ENCODE assay signal across 8 cellular contexts in the genomic region with DNA sequence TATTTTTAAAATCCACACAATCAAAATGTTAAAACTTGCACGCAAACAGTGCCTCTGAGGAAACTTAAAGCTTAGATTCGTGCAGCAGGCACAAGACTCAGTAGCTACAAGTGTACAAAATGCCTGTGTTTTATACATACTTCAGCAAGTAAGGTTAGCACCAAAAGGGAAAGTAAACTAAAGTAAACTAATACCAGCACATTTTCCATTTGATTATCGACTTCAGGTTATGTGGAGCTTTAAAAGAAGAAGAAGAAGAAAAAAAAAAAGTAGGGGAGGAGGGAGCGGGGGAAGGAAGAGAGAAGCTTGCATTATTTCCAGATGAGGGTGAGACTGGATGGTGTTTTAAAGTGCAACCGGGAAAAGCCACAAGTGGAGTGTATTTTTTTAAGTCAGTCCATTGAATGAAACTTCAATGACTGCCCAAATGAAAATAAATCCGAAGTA. TPM values are rescaled to one million over a fixed set of nuclear protein-coding genes. Genes with fewer than 3 reads are reported as not detected.
A peak's percentile ranks its signal among the peaks of the same experiment; 100 is the strongest.
DNase-seq lines count a peak whose midpoint lies in the region; ATAC-seq, FAIRE-seq and TF ChIP-seq lines count a peak whose summit lies in the region.

No MANE protein-coding gene starts in this region.

- H3K4me1 ChIP-seq in IMR-90 (ENCODE audit: control insufficient read depth, insufficient read depth, low read length) (peaks cover 2% of the 10 kb centered on the region; the same call in 1 of the 2 replicates), astrocyte (ENCODE audit: insufficient read depth, low read length) (peaks cover 17% of the 10 kb centered on the region), spleen (peaks cover 9 to 51% (median 30%) of the 10 kb centered on the region in 6 donors)

- H3K56ac ChIP-seq in IMR-90 (ENCODE audit: extremely low read depth, insufficient read depth, low read length): peak overlapping the region; percentile 97

- peak; percentile 32 for DNase-seq in NCI-H146 treated with DMSO at 0.1 percent for 48 hours (lab: John Stamatoyannopoulos, UW; ENCODE audit: unreplicated experiment)
- no peak for DNase-seq in NCI-H146 (lab: John Stamatoyannopoulos, UW)
- peak; percentile 58 for DNase-seq in IMR-90
- DNase-seq in astrocyte (ENCODE audit: low read depth): peak; percentile 67
- peak in 2 of 3 donors; percentile 12 to 15 for DNase-seq in immature natural killer cell
- DNase-seq in spleen: no peak

- H3K36me3 ChIP-seq in IMR-90 (ENCODE audit: control insufficient read depth, insufficient read depth, low read length) (no peaks in the 10 kb centered on the region), astrocyte (ENCODE audit: insufficient read depth, low read length) (no peaks in the 10 kb centered on the region), spleen (no peaks in the 10 kb centered on the region)

- H4K5ac ChIP-seq in IMR-90 (ENCODE audit: low read depth, low read length): peak overlapping the region; percentile 92

- peak overlapping the region; percentile 99 for H3K23ac ChIP-seq in IMR-90 (ENCODE audit: low read depth, low read length)

- H4K20me1 ChIP-seq in IMR-90 (ENCODE audit: insufficient read depth, low read length) (no peaks in the 10 kb centered on the region), astrocyte (ENCODE audit: insufficient read depth, low read length) (no peaks in the 10 kb centered on the region)

- no peak overlapping the region for H2AK9ac ChIP-seq in IMR-90 (replicated peaks; ENCODE audit: low read depth, low read length, poor library complexity)

- H3K4me3 Mint-ChIP-seq in astrocyte (ENCODE audit: unreplicated experiment) (no peak overlapping the region), immature natural killer cell (peak overlapping the region in 2 of 5 donors; percentile 87 to 93)

- no peaks in the 10 kb centered on the region for H3K36me3 Mint-ChIP-seq in astrocyte (ENCODE audit: low read depth, unreplicated experiment)
- H3K36me3 Mint-ChIP-seq in immature natural killer cell: no peaks in the 10 kb centered on the region

- no peak for TF ChIP-seq CTCF in IMR-90 (conservative IDR thresholded peaks at IDR 0.05; ENCODE audit: low read depth, low read length)
- no peak for TF ChIP-seq CTCF in astrocyte (IDR thresholded peaks at IDR 0.05; ENCODE audit: insufficient read depth, low read depth, low read length)
- TF ChIP-seq CTCF in spleen (IDR thresholded peaks at IDR 0.05 in 8 of 11, conservative IDR thresholded peaks at IDR 0.05 in 3 of 11): no peak

- no peak overlapping the region for H2AFZ ChIP-seq in IMR-90 (replicated peaks; ENCODE audit: low read length, poor library complexity)
- H2AFZ ChIP-seq in astrocyte (ENCODE audit: low read depth, low read length): no peak overlapping the region

- CTCF ChIA-PET in IMR-90 (lab: Yijun Ruan, JAX): interaction anchor here (0.5 to 2.2 kb wide), 7 partner anchors 219 to 698 kb away, joined by 3 to 10 read pairs (median 4); no protein-coding TSS in a partner anchor

- H3K18ac ChIP-seq in IMR-90 (ENCODE audit: low read depth, low read length): peak overlapping the region; percentile 100

- peak overlapping the region; percentile 25 to 95 for H4K8ac ChIP-seq in IMR-90 (ENCODE audit: low read depth in 2 of 2, low read length in 2 of 2)

- H3K27me3 ChIP-seq in IMR-90 (ENCODE audit: control insufficient read depth, insufficient read depth, low read length): no peaks in the 10 kb centered on the region
- H3K27me3 ChIP-seq in astrocyte (ENCODE audit: insufficient read depth, low read length): no peaks in the 10 kb centered on the region
- peaks cover 0 to 9% (median 0%) of the 10 kb centered on the region in 7 donors for H3K27me3 ChIP-seq in spleen (replicated peaks in 1 of 7)

- peak overlapping the region; percentile 11 for H2BK15ac ChIP-seq in IMR-90 (ENCODE audit: low read depth, low read length)

- peak overlapping the region; percentile 88 for H3K4me3 ChIP-seq in IMR-90 (ENCODE audit: insufficient read depth, low read depth, low read length)
- H3K4me3 ChIP-seq in astrocyte (ENCODE audit: insufficient read depth, low read depth, low read length): peak overlapping the region; percentile 95
- H3K4me3 ChIP-seq in spleen: peak overlapping the region; percentile 49 to 73 (median 58)

- no peak overlapping the region; the same call in 1 of the 2 replicates for H2AK5ac ChIP-seq in IMR-90 (ENCODE audit: low read depth, low read length)

- peak overlapping the region; percentile 96; the same call in 1 of the 2 replicates for H2BK20ac ChIP-seq in IMR-90 (ENCODE audit: low read depth, low read length)

- H2BK120ac ChIP-seq in IMR-90 (ENCODE audit: low read depth, low read length): peak overlapping the region; percentile 98

- H3K4me1 Mint-ChIP-seq in astrocyte (ENCODE audit: low read depth, unreplicated experiment): peaks cover 10% of the 10 kb centered on the region
- peaks cover 10% of the 10 kb centered on the region in 2 donors for H3K4me1 Mint-ChIP-seq in immature natural killer cell

- 0 out of 2 replicates have a peak, but pooled peaks have one; percentile 4 for TF ChIP-seq POLR2A in IMR-90 (IDR thresholded peaks at IDR 0.05; ENCODE audit: low read depth, low read length)
- TF ChIP-seq POLR2A in spleen (IDR thresholded peaks at IDR 0.05): no peak

- H3K9me3 ChIP-seq in IMR-90 (ENCODE audit: control insufficient read depth, insufficient read depth, low read length) (no peaks in the 10 kb centered on the region), astrocyte (ENCODE audit: insufficient read depth, low read depth, low read length) (no peaks in the 10 kb centered on the region), spleen (no peaks in the 10 kb centered on the region)

- H3K27ac ChIP-seq in IMR-90 (ENCODE audit: insufficient read depth, low read length): peak overlapping the region; percentile 96
- peak overlapping the region; percentile 90 for H3K27ac ChIP-seq in astrocyte (ENCODE audit: low read depth, low read length)
- H3K27ac ChIP-seq in spleen: peak overlapping the region; percentile 71 to 88 (median 84)

- BruUV-seq in IMR-90 (replicated peaks; lab: Mats Ljungman, UMichigan): TSS peak; percentile 96

- H2BK5ac ChIP-seq in IMR-90 (ENCODE audit: low read depth, low read length, poor library complexity, severe bottlenecking): peak overlapping the region; percentile 98

- H3K9ac ChIP-seq in IMR-90 (ENCODE audit: low read depth, low read length) (peak overlapping the region; percentile 98), astrocyte (ENCODE audit: low read length) (peak overlapping the region; percentile 94)

- H3K27ac Mint-ChIP-seq in astrocyte (ENCODE audit: unreplicated experiment) (no peak overlapping the region), immature natural killer cell (peak overlapping the region; percentile 79 to 90 (median 82))

- H3K14ac ChIP-seq in IMR-90 (replicated peaks; ENCODE audit: low read depth, low read length): peak overlapping the region; percentile 99

- dilution Hi-C loops in IMR-90 (cut with HindIII; ENCODE audit: low sequenced_read_pairs, unreplicated experiment): no loop called here

- peak overlapping the region; percentile 100 for H3K4me2 ChIP-seq in IMR-90 (ENCODE audit: low read depth, low read length)
- peak overlapping the region; percentile 91 for H3K4me2 ChIP-seq in astrocyte (ENCODE audit: low read length)

- intact Hi-C loops in IMR-90 (cut with micrococcal nuclease) (loop anchor here (1.0 to 5.0 kb wide), 3 partner anchors 340 to 848 kb away; no protein-coding TSS in a partner anchor), spleen (cut with DNase I; ENCODE audit: low total_unique reads) (loop anchor here (5.0 to 10.0 kb wide), 4 partner anchors 378 to 848 kb away; no protein-coding TSS in a partner anchor)

- no peak for TF ChIP-seq RAD21 in IMR-90 (IDR thresholded peaks at IDR 0.05; ENCODE audit: low read length)

- peak; percentile 59 for FAIRE-seq in astrocyte (lab: Jason Lieb, UNC)

- H4K91ac ChIP-seq in IMR-90 (ENCODE audit: insufficient read depth, low read depth, low read length): peak overlapping the region; percentile 90

- H3K79me2 ChIP-seq in astrocyte (ENCODE audit: insufficient read depth, low read length): peaks cover 36% of the 10 kb centered on the region

- H3K79me1 ChIP-seq in IMR-90 (ENCODE audit: low read depth in 1 of 2, low read length in 2 of 2): peaks cover 0 to 8% of the 10 kb centered on the region in 2 experiments; a peak in 1 of 4 replicates

- H3K4ac ChIP-seq in IMR-90 (ENCODE audit: low read depth, low read length): peak overlapping the region; percentile 95

- no peaks in the 10 kb centered on the region for H3K9me1 ChIP-seq in IMR-90 (ENCODE audit: insufficient read depth, low read length)

- H3K27me3 Mint-ChIP-seq in astrocyte (ENCODE audit: low read depth, unreplicated experiment) (no peaks in the 10 kb centered on the region), immature natural killer cell (ENCODE audit: low read depth in 3 of 3) (peaks cover 0 to 9% (median 3%) of the 10 kb centered on the region in 3 donors)

- H3K9me3 Mint-ChIP-seq in astrocyte (ENCODE audit: unreplicated experiment): no peaks in the 10 kb centered on the region
- H3K9me3 Mint-ChIP-seq in immature natural killer cell: no peaks in the 10 kb centered on the region

- ATAC-seq in IMR-90 (ENCODE audit: low read depth) (peak; percentile 18), HG03159 (IDR thresholded peaks at IDR 0.05; ENCODE audit: unreplicated experiment) (no peak), HG03135 (IDR thresholded peaks at IDR 0.05; ENCODE audit: unreplicated experiment) (no peak)

- POLR2A ChIA-PET in IMR-90 (lab: Charles Lee; ENCODE audit: unreplicated experiment): interaction anchor here (0.6 to 1.3 kb wide), 4 partner anchors 43 to 875 kb away, joined by 3 to 11 read pairs (median 6); no protein-coding TSS in a partner anchor

- no CpG with 5 or more reads among the region's 6 CpGs for WGBS in IMR-90 (ENCODE audit: extremely low coverage in 2 of 2, insufficient read length in 1 of 2), 2 experiments
- WGBS in spleen, 5 donors: 0 to 2% (median 1%) methylated on average over 6 of the region's 6 CpGs

- in situ Hi-C loops in IMR-90 (cut with MboI; ENCODE audit: low sequenced_read_pairs): loop anchor here (5.0 to 10.0 kb wide), 5 partner anchors 285 to 848 kb away; no protein-coding TSS in a partner anchor

TF ChIP-seq in IMR-90, 13 proteins besides CTCF, POLR2A, EP300 and RAD21 (continues in another document):
- TF ChIP-seq CEBPB (IDR thresholded peaks at IDR 0.05; ENCODE audit: low read depth, low read length) (no peak), MXI1 (IDR thresholded peaks at IDR 0.05; ENCODE audit: borderline replicate concordance, low read depth, low read length) (no peak)

RNA-seq across cellular contexts. Expression of a gene that starts 0.6 kb away (rescaled TPM):
- total RNA-seq in IMR-90 (2012; rRNA removed) (160 and 173 TPM in 2 replicates), astrocyte (27.7 and 37.1 TPM in 2 replicates), spleen (10 to 100 TPM in 2 of 7 donors, 1 to 10 TPM in 5; 5.4 to 16.4 (median 8.7) TPM)
- polyA plus RNA-seq in IMR-90 (2012; rRNA removed) (21.0 and 23.9 TPM in 2 replicates), immature natural killer cell (not detected), spleen (1 to 10 TPM; 1.1 to 2.6 (median 2.4) TPM)
- 6.9 and 9.7 TPM in 2 replicates for polyA plus RNA-seq in IMR-90 (2012; cell fraction: cytosol; rRNA removed)
- 89.0 and 171 TPM in 2 replicates for polyA plus RNA-seq in IMR-90 (2012; cell fraction: nucleus; rRNA removed; ENCODE audit: low replicate concordance)

Comparison
In these comparisons a context has a peak if more than half of its experiments do, and no peak if none do; other contexts are left out.
1. DNase-seq: peak in NCI-H146 treated with DMSO at 0.1 percent for 48 hours (single experiment), IMR-90 (single experiment), astrocyte (single experiment) and immature natural killer cell (2 of 3); none in NCI-H146 (single experiment) and spleen (single experiment).
2. Peak in every context shown above with its lines, with median percentiles within 50 percentile points of each other: H3K27ac ChIP-seq and H3K4me3 ChIP-seq.